13 cellular contexts compared by ENCODE assay signal in genomic region chr1:152906023-152906565, GRCh38. TPM values are rescaled to one million over a fixed set of nuclear protein-coding genes. Genes with fewer than 3 reads are reported as not detected.
DNase-seq lines count a peak whose midpoint lies in the region; ATAC-seq, FAIRE-seq and TF ChIP-seq lines count a peak whose summit lies in the region.
"Had no signal": no experiment of that assay in that cellular context is flagged by ENCODE, and none has a peak within 500 bp of the region (broad histone marks: within the 10 kb centered on the region; RNA-seq: fewer than 3 reads in every experiment).

No MANE protein-coding gene starts in this region.

- WGBS in A549 (ENCODE audit: missing lambda C conversion rate) = 6% methylated on average over 5 of the region's 5 CpGs

- H3K9me1 ChIP-seq in keratinocyte (ENCODE audit: control insufficient read depth, extremely low read depth, insufficient read depth, low read length) = no peaks in the 10 kb centered on the region

- H3K4me3 ChIP-seq in A549 (no peak overlapping the region), WERI-Rb-1 (ENCODE audit: low read depth, low read length) (no peak overlapping the region), keratinocyte (ENCODE audit: control insufficient read depth in 2 of 3, extremely low read depth in 1 of 3, insufficient read depth in 2 of 3, low read depth in 1 of 3, low read length in 3 of 3) (peak overlapping the region in 2 of 3 experiments; percentile 7 to 29), colonic mucosa (no peak overlapping the region), coronary artery (no peak overlapping the region)

- H3K27me3 ChIP-seq in WERI-Rb-1 (ENCODE audit: insufficient read depth, low read depth, severe bottlenecking) (peaks cover 11% of the 10 kb centered on the region), keratinocyte (ENCODE audit: control insufficient read depth, extremely low read depth, insufficient read depth, low read length) (no peaks in the 10 kb centered on the region), colonic mucosa (no peaks in the 10 kb centered on the region)

- H2AFZ ChIP-seq in keratinocyte (ENCODE audit: control insufficient read depth, low read length) = peak overlapping the region; percentile 67

- CTCF ChIA-PET in A549 (lab: Yijun Ruan, JAX) = interaction anchor here (0.9 to 2.1 kb wide), 2 partner anchors 34 to 35 kb away, joined by 6 to 7 read pairs; no protein-coding TSS in a partner anchor

- peak in 1 of 2 experiments; percentile 48 for DNase-seq in A549 (ENCODE audit: low read depth in 1 of 2, low spot score in 1 of 2)
- peak; percentile 43 for DNase-seq in H54 (ENCODE audit: insufficient read length, low spot score)
- peak; percentile 82 for DNase-seq in WERI-Rb-1
- DNase-seq in keratinocyte (ENCODE audit: low read depth, low spot score) = peak; percentile 97
- DNase-seq in colonic mucosa = no peak
- DNase-seq in coronary artery (ENCODE audit: low spot score) = no peak
- DNase-seq in NCI-H748 (lab: John Stamatoyannopoulos, UW; ENCODE audit: unreplicated experiment) = no peak
- DNase-seq: activated CD4-positive, alpha-beta T cell treated with anti-CD3 and anti-CD28 coated beads, Interleukin-2, amount 50 U/mL, for 48 hours; activated naive CD4-positive, alpha-beta T cell treated with anti-CD3 and anti-CD28 coated beads, Interleukin-2, amount 10 ng/mL, durations not matched to agents 7 days and 5 days; Kasumi-1; stimulated activated CD8-positive, alpha-beta memory T cell treated with anti-CD3 and anti-CD28 coated beads, Interleukin-4, amount 100 ng/mL, for 48 hours had no signal

- TF ChIP-seq POLR2A in A549 (IDR thresholded peaks at IDR 0.05; ENCODE audit: low read length) = no peak
- no peak for TF ChIP-seq POLR2A in H54 (IDR thresholded peaks at IDR 0.05; ENCODE audit: low read depth, low read length)

- POLR2A ChIA-PET in A549 (lab: Yijun Ruan, JAX) = no interaction called here

- H3K27ac ChIP-seq in A549 (no peak overlapping the region), WERI-Rb-1 (no peak overlapping the region), keratinocyte (ENCODE audit: control insufficient read depth, insufficient read depth, low read length) (peak overlapping the region; percentile 92), colonic mucosa (no peak overlapping the region), coronary artery (no peak overlapping the region)

- H3K79me2 ChIP-seq in keratinocyte (ENCODE audit: control insufficient read depth, insufficient read depth, low read length) = no peaks in the 10 kb centered on the region

- no peak overlapping the region for H3K4me2 ChIP-seq in A549
- peak overlapping the region; percentile 82 for H3K4me2 ChIP-seq in keratinocyte (ENCODE audit: control insufficient read depth, extremely low read depth, insufficient read depth, low read depth, low read length)

- no peak for TF ChIP-seq CTCF in A549 (IDR thresholded peaks at IDR 0.05)
- TF ChIP-seq CTCF in WERI-Rb-1 (IDR thresholded peaks at IDR 0.05; ENCODE audit: low read depth, low read length) = no peak
- no peak for TF ChIP-seq CTCF in keratinocyte (optimal IDR thresholded peaks at IDR 0.05 in 1 of 3, IDR thresholded peaks at IDR 0.05 in 1 of 3, conservative IDR thresholded peaks at IDR 0.05 in 1 of 3; ENCODE audit: extremely low read depth in 1 of 3, insufficient read depth in 2 of 3, low read length in 3 of 3)
- TF ChIP-seq CTCF in colonic mucosa (IDR thresholded peaks at IDR 0.05) = no peak
- TF ChIP-seq CTCF in coronary artery (IDR thresholded peaks at IDR 0.05) = no peak

- dilution Hi-C loops in keratinocyte (cut with MboI; ENCODE audit: extremely low pct_ligation_motif_present, low sequenced_read_pairs) = no loop called here

- H3K36me3 ChIP-seq in WERI-Rb-1 = no peaks in the 10 kb centered on the region
- H3K36me3 ChIP-seq in keratinocyte (ENCODE audit: control insufficient read depth in 2 of 2, extremely low read depth in 1 of 2, insufficient read depth in 2 of 2, low read length in 2 of 2) = no peaks in the 10 kb centered on the region
- H3K36me3 ChIP-seq in colonic mucosa = no peaks in the 10 kb centered on the region

- TF ChIP-seq RAD21 in A549 (conservative IDR thresholded peaks at IDR 0.05 in 1 of 2, IDR thresholded peaks at IDR 0.05 in 1 of 2) = no peak

- H3K9ac ChIP-seq in keratinocyte (ENCODE audit: control insufficient read depth, extremely low read depth, insufficient read depth, low read length) (peak overlapping the region; percentile 71), colonic mucosa (ENCODE audit: low read depth in 2 of 2, low read length in 2 of 2) (no peak overlapping the region)

- H3K4me1 ChIP-seq in A549 = no peaks in the 10 kb centered on the region
- peaks cover 49% of the 10 kb centered on the region for H3K4me1 ChIP-seq in keratinocyte (ENCODE audit: control insufficient read depth, extremely low read depth, insufficient read depth, low read length)
- no peaks in the 10 kb centered on the region for H3K4me1 ChIP-seq in colonic mucosa

- ATAC-seq in A549 = peak; percentile 65 to 68; a peak in 5 of 6 replicates
- no peak for ATAC-seq in HG02571 (IDR thresholded peaks at IDR 0.05; ENCODE audit: unreplicated experiment)

- H3K9me3 ChIP-seq in A549 (no peaks in the 10 kb centered on the region), WERI-Rb-1 (ENCODE audit: severe bottlenecking) (peaks cover 3% of the 10 kb centered on the region), keratinocyte (ENCODE audit: control insufficient read depth, low read depth, low read length) (no peaks in the 10 kb centered on the region), colonic mucosa (no peaks in the 10 kb centered on the region)

- H4K20me1 ChIP-seq in keratinocyte (ENCODE audit: control insufficient read depth, extremely low read depth, insufficient read depth, low read length) = no peaks in the 10 kb centered on the region

- FAIRE-seq in A549 (lab: Jason Lieb, UNC) = no peak
- no peak for FAIRE-seq in H54 (lab: Jason Lieb, UNC)
- peak; percentile 99 for FAIRE-seq in keratinocyte (lab: Jason Lieb, UNC)

- intact Hi-C loops in colonic mucosa (cut with DNase I) = no loop called here

- no peak for TF ChIP-seq EP300 in A549 (IDR thresholded peaks at IDR 0.05)

RNA-seq across cellular contexts. Expression of gene IVL, which starts 2.3 kb away (rescaled TPM):
- polyA plus RNA-seq in A549 (2011; rRNA removed) (not detected in 2 replicates), A549 (2017; fragmentation: RNase III; extraction: RNeasy Plus Mini Kit Qiagen cat#74134 plus additional on column Dnase treatment) (not detected in 3 replicates), keratinocyte (61.1 to 231 TPM (median 89.2 TPM) in 3 replicates)
- polyA plus RNA-seq in A549 (2012; cell fraction: cytosol; rRNA removed) = 0.01 and 0.04 TPM in 2 replicates
- 0.02 TPM in 1 of 2 replicates, not detected in the other for polyA plus RNA-seq in A549 (2012; cell fraction: nucleus; rRNA removed)
- polyA minus RNA-seq in A549 (2011; rRNA and poly(A)+ RNA removed) = not detected in 2 replicates
- 859 TPM for polyA plus RNA-seq in keratinocyte (2011; ENCODE audit: low read depth)
- polyA plus RNA-seq in keratinocyte (2011; cell fraction: cytosol; rRNA removed) = 80.8 and 93.6 TPM in 2 replicates
- 168 and 195 TPM in 2 replicates for polyA plus RNA-seq in keratinocyte (2011; cell fraction: nucleus; rRNA removed)
- polyA plus RNA-seq in keratinocyte (2012; ENCODE audit: low replicate concordance) = 60.7 and 434 TPM in 2 replicates
- 29.0 to 64.7 TPM (median 34.8 TPM) in 3 replicates for polyA minus RNA-seq in keratinocyte
- 53.3 TPM for polyA minus RNA-seq in keratinocyte (2011; cell fraction: cytosol; rRNA and poly(A)+ RNA removed)
- 47.8 and 54.5 TPM in 2 replicates for polyA minus RNA-seq in keratinocyte (2011; cell fraction: nucleus; rRNA and poly(A)+ RNA removed)
- not detected for total RNA-seq in colonic mucosa
- total RNA-seq: myocyte had no signal

RNA-seq across cellular contexts. Expression of gene SMCP, which starts 28.0 kb away (rescaled TPM):
- polyA plus RNA-seq in A549 (2011; rRNA removed) (not detected in 2 replicates), A549 (2017; fragmentation: RNase III; extraction: RNeasy Plus Mini Kit Qiagen cat#74134 plus additional on column Dnase treatment) (not detected in 3 replicates), keratinocyte (0.08 to 0.53 TPM in 2 of 3 replicates, not detected in the other)
- not detected in 2 replicates for polyA plus RNA-seq in A549 (2012; cell fraction: cytosol; rRNA removed)
- polyA plus RNA-seq in A549 (2012; cell fraction: nucleus; rRNA removed) = not detected in 2 replicates
- not detected in 2 replicates for polyA minus RNA-seq in A549 (2011; rRNA and poly(A)+ RNA removed)
- not detected for polyA plus RNA-seq in keratinocyte (2011; ENCODE audit: low read depth)
- polyA plus RNA-seq in keratinocyte (2011; cell fraction: cytosol; rRNA removed) = 0.39 TPM in 1 of 2 replicates, not detected in the other
- not detected in 2 replicates for polyA plus RNA-seq in keratinocyte (2011; cell fraction: nucleus; rRNA removed)
- polyA plus RNA-seq in keratinocyte (2012; ENCODE audit: low replicate concordance) = not detected in 2 replicates
- polyA minus RNA-seq in keratinocyte = not detected in 3 replicates
- polyA minus RNA-seq in keratinocyte (2011; cell fraction: cytosol; rRNA and poly(A)+ RNA removed) = not detected
- polyA minus RNA-seq in keratinocyte (2011; cell fraction: nucleus; rRNA and poly(A)+ RNA removed) = not detected in 2 replicates
- not detected for total RNA-seq in colonic mucosa
- total RNA-seq: myocyte had no signal

RNA-seq across cellular contexts. Expression of gene SPRR5, which starts 40.9 kb away (rescaled TPM):
- polyA plus RNA-seq in A549 (2011; rRNA removed) (not detected in 2 replicates), A549 (2017; fragmentation: RNase III; extraction: RNeasy Plus Mini Kit Qiagen cat#74134 plus additional on column Dnase treatment) (not detected in 3 replicates), keratinocyte (0.12 to 0.35 TPM (median 0.30 TPM) in 3 replicates)
- not detected in 2 replicates for polyA plus RNA-seq in A549 (2012; cell fraction: cytosol; rRNA removed)
- not detected in 2 replicates for polyA plus RNA-seq in A549 (2012; cell fraction: nucleus; rRNA removed)
- polyA minus RNA-seq in A549 (2011; rRNA and poly(A)+ RNA removed) = not detected in 2 replicates
- polyA plus RNA-seq in keratinocyte (2011; ENCODE audit: low read depth) = 10.2 TPM
- 0.13 TPM in 1 of 2 replicates, not detected in the other for polyA plus RNA-seq in keratinocyte (2011; cell fraction: cytosol; rRNA removed)
- polyA plus RNA-seq in keratinocyte (2011; cell fraction: nucleus; rRNA removed) = 0.53 and 1.7 TPM in 2 replicates
- polyA plus RNA-seq in keratinocyte (2012; ENCODE audit: low replicate concordance) = 1.2 and 34.0 TPM in 2 replicates
- not detected in 3 replicates for polyA minus RNA-seq in keratinocyte
- not detected for polyA minus RNA-seq in keratinocyte (2011; cell fraction: cytosol; rRNA and poly(A)+ RNA removed)
- polyA minus RNA-seq in keratinocyte (2011; cell fraction: nucleus; rRNA and poly(A)+ RNA removed) = not detected in 2 replicates
- total RNA-seq in colonic mucosa = not detected
- total RNA-seq: myocyte had no signal

RNA-seq across cellular contexts. Expression of gene LCE7A, which starts 46.3 kb away (rescaled TPM):
- polyA plus RNA-seq in A549 (2011; rRNA removed) (not detected in 2 replicates), A549 (2017; fragmentation: RNase III; extraction: RNeasy Plus Mini Kit Qiagen cat#74134 plus additional on column Dnase treatment) (not detected in 3 replicates), keratinocyte (not detected in 3 replicates)
- not detected in 2 replicates for polyA plus RNA-seq in A549 (2012; cell fraction: cytosol; rRNA removed)
- polyA plus RNA-seq in A549 (2012; cell fraction: nucleus; rRNA removed) = not detected in 2 replicates
- polyA minus RNA-seq in A549 (2011; rRNA and poly(A)+ RNA removed) = not detected in 2 replicates
- not detected for polyA plus RNA-seq in keratinocyte (2011; ENCODE audit: low read depth)
- not detected in 2 replicates for polyA plus RNA-seq in keratinocyte (2011; cell fraction: cytosol; rRNA removed)
- not detected in 2 replicates for polyA plus RNA-seq in keratinocyte (2011; cell fraction: nucleus; rRNA removed)
- not detected in 2 replicates for polyA plus RNA-seq in keratinocyte (2012; ENCODE audit: low replicate concordance)
- polyA minus RNA-seq in keratinocyte = not detected in 3 replicates
- not detected for polyA minus RNA-seq in keratinocyte (2011; cell fraction: cytosol; rRNA and poly(A)+ RNA removed)
- not detected in 2 replicates for polyA minus RNA-seq in keratinocyte (2011; cell fraction: nucleus; rRNA and poly(A)+ RNA removed)
- not detected for total RNA-seq in colonic mucosa
- total RNA-seq: myocyte had no signal

Comparison
In these comparisons a context has a peak if more than half of its experiments do, and no peak if none do; other contexts are left out.
1. DNase-seq: peak in H54 (single experiment), WERI-Rb-1 (single experiment) and keratinocyte (single experiment); none in colonic mucosa (single experiment), coronary artery (single experiment) and NCI-H748 (single experiment).
2. H3K4me3 ChIP-seq: peak in keratinocyte (2 of 3); none in A549 (single experiment), WERI-Rb-1 (single experiment), colonic mucosa (single experiment) and coronary artery (single experiment).
3. RNA of gene IVL, which starts 2.3 kb away (polyA plus RNA-seq): 60.7 to 859 TPM in keratinocyte; 0.01 to 0.04 TPM in A549; every median in the first group is over 10 times any median in the second.